1 cellular context compared by ENCODE assay signal in genomic region chr14:37413504-37414003, GRCh38.
TF ChIP-seq lines count a peak whose summit lies in the region.

No MANE protein-coding gene starts in this region.

TF ChIP-seq in HepG2, 621 proteins besides CTCF, POLR2A, EP300 and RAD21 (continued from another document and continues in another):
- TF ChIP-seq NAIF1 (CRISPR knock-in tag; IDR thresholded peaks at IDR 0.05; ENCODE audit: borderline replicate concordance) (no peak), ZFP36L2 (CRISPR knock-in tag; IDR thresholded peaks at IDR 0.05) (no peak), CHCHD3 (CRISPR knock-in tag; IDR thresholded peaks at IDR 0.05) (no peak), ZNF18 (CRISPR knock-in tag; IDR thresholded peaks at IDR 0.05; ENCODE audit: insufficient replicate concordance) (no peak), SIN3B (IDR thresholded peaks at IDR 0.05; ENCODE audit: low read length) (no peak), ZNF687 (CRISPR knock-in tag; IDR thresholded peaks at IDR 0.05) (no peak), FOXK1 (CRISPR knock-in tag; IDR thresholded peaks at IDR 0.05; ENCODE audit: borderline replicate concordance, low read depth) (peak; percentile 81; the same call in 1 of the 2 replicates), HIVEP1 (CRISPR knock-in tag; IDR thresholded peaks at IDR 0.05) (no peak), PHF20 (CRISPR knock-in tag; IDR thresholded peaks at IDR 0.05) (no peak), CHD2 (IDR thresholded peaks at IDR 0.05; ENCODE audit: low read depth, low read length) (no peak), ZMAT5 (CRISPR knock-in tag; IDR thresholded peaks at IDR 0.05; ENCODE audit: borderline replicate concordance, low read depth) (no peak), ZC3H4 (CRISPR knock-in tag; IDR thresholded peaks at IDR 0.05; ENCODE audit: borderline replicate concordance) (no peak), CC2D1A (CRISPR knock-in tag; IDR thresholded peaks at IDR 0.05) (peak; percentile 83; the same call in 1 of the 2 replicates), ZNF205 (CRISPR knock-in tag; IDR thresholded peaks at IDR 0.05) (peak; percentile 47; the same call in 1 of the 2 replicates), ZNF335 (CRISPR knock-in tag; IDR thresholded peaks at IDR 0.05) (peak; percentile 96), ZNF562 (CRISPR knock-in tag; IDR thresholded peaks at IDR 0.05; ENCODE audit: borderline replicate concordance) (no peak), ZNF253 (CRISPR knock-in tag; IDR thresholded peaks at IDR 0.05; ENCODE audit: borderline replicate concordance) (no peak), ZNF281 (CRISPR knock-in tag; IDR thresholded peaks at IDR 0.05; ENCODE audit: borderline replicate concordance) (no peak), RCOR2 (CRISPR knock-in tag; IDR thresholded peaks at IDR 0.05) (peak; percentile 66; the same call in 1 of the 2 replicates), ZNF24 (IDR thresholded peaks at IDR 0.05) (0 out of 2 replicates have a peak, but pooled peaks have one; percentile 32), ZNF703 (CRISPR knock-in tag; IDR thresholded peaks at IDR 0.05; ENCODE audit: borderline replicate concordance) (no peak), CREB3 (CRISPR knock-in tag; IDR thresholded peaks at IDR 0.05) (no peak), TRAFD1 (CRISPR knock-in tag; IDR thresholded peaks at IDR 0.05; ENCODE audit: borderline replicate concordance) (no peak), STAT5B (CRISPR knock-in tag; IDR thresholded peaks at IDR 0.05) (no peak), ZNF260 (CRISPR knock-in tag; IDR thresholded peaks at IDR 0.05; ENCODE audit: borderline replicate concordance, low read depth) (no peak), EZH2 (conservative IDR thresholded peaks at IDR 0.05; ENCODE audit: low read depth, low read length) (no peak), ZSCAN20 (CRISPR knock-in tag; IDR thresholded peaks at IDR 0.05; ENCODE audit: borderline replicate concordance) (no peak), ZNF850 (CRISPR knock-in tag; conservative IDR thresholded peaks at IDR 0.05) (no peak), ZFP41 (CRISPR knock-in tag; IDR thresholded peaks at IDR 0.05; ENCODE audit: borderline replicate concordance) (no peak), MIER3 (CRISPR knock-in tag; IDR thresholded peaks at IDR 0.05; ENCODE audit: borderline replicate concordance) (peak; percentile 60; the same call in 1 of the 2 replicates), DMTF1 (CRISPR knock-in tag; IDR thresholded peaks at IDR 0.05) (no peak), SRY (CRISPR knock-in tag; IDR thresholded peaks at IDR 0.05) (no peak; the same call in 1 of the 2 replicates), TBL1XR1 (IDR thresholded peaks at IDR 0.05; ENCODE audit: borderline replicate concordance, low read length, partially characterized antibody) (no peak), ZNF143 (CRISPR knock-in tag; IDR thresholded peaks at IDR 0.05) (no peak), ETV5 (CRISPR knock-in tag; IDR thresholded peaks at IDR 0.05; ENCODE audit: borderline replicate concordance) (no peak), ELF3 (CRISPR knock-in tag; IDR thresholded peaks at IDR 0.05) (0 out of 2 replicates have a peak, but pooled peaks have one; percentile 38), ZNF576 (CRISPR knock-in tag; IDR thresholded peaks at IDR 0.05) (no peak), BATF2 (CRISPR knock-in tag; IDR thresholded peaks at IDR 0.05) (no peak), CSRNP2 (CRISPR knock-in tag; conservative IDR thresholded peaks at IDR 0.05; ENCODE audit: low read depth) (no peak), MXD3 (CRISPR knock-in tag; IDR thresholded peaks at IDR 0.05) (no peak), MAFG (CRISPR knock-in tag; IDR thresholded peaks at IDR 0.05) (no peak), ZNF547 (CRISPR knock-in tag; IDR thresholded peaks at IDR 0.05) (no peak; the same call in 1 of the 2 replicates), ZSCAN21 (CRISPR knock-in tag; IDR thresholded peaks at IDR 0.05; ENCODE audit: borderline replicate concordance) (no peak), PPARG (CRISPR knock-in tag; conservative IDR thresholded peaks at IDR 0.05) (no peak; the same call in 1 of the 2 replicates)
